ENCODE assay signal across 14 cellular contexts in genomic region chr12:108572166-108572790, GRCh38. TPM values are rescaled to one million over a fixed set of nuclear protein-coding genes. Genes with fewer than 3 reads are reported as not detected.
DNase-seq lines count a peak whose midpoint lies in the region; ATAC-seq and TF ChIP-seq lines count a peak whose summit lies in the region.
"Had no signal": no experiment of that assay in that cellular context is flagged by ENCODE, and none has a peak within 500 bp of the region (broad histone marks: within the 10 kb centered on the region; RNA-seq: fewer than 3 reads in every experiment).

No MANE protein-coding gene starts in this region.

- no peak overlapping the region for H2BK20ac ChIP-seq in H9 (ENCODE audit: low read depth, low read length, poor library complexity, severe bottlenecking)

- H3K27me3 ChIP-seq in colonic mucosa, result no peaks in the 10 kb centered on the region
- H3K27me3 ChIP-seq in H9 (ENCODE audit: insufficient read depth, low read length), result no peaks in the 10 kb centered on the region
- H3K27me3 ChIP-seq: brain microvascular endothelial cell had no signal

- H3K36me3 Mint-ChIP-seq in H9 (ENCODE audit: insufficient read depth in 1 of 3, low read depth in 3 of 3), result peaks cover 7 to 21% (median 18%) of the 10 kb centered on the region in 3 experiments; a peak in 6 of 7 replicates

- no peak overlapping the region for H3K4me3 ChIP-seq in colonic mucosa
- H3K4me3 ChIP-seq: prostate gland had no signal

- no peak overlapping the region for H2BK12ac ChIP-seq in H9 (ENCODE audit: insufficient read length, low read depth, low read length)

- intact Hi-C loops in colonic mucosa (cut with DNase I) (no loop called here), posterior vena cava (cut with DNase I) (loop anchor here (5.0 kb wide), 1 partner anchor 45 kb away; no protein-coding TSS in a partner anchor)

- ATAC-seq in HG02759 (IDR thresholded peaks at IDR 0.05; ENCODE audit: unreplicated experiment) (peak; percentile 36), HG03108 (IDR thresholded peaks at IDR 0.05; ENCODE audit: unreplicated experiment) (no peak)

- peaks cover 2% of the 10 kb centered on the region; the same call in 1 of the 2 replicates for H3K27me3 Mint-ChIP-seq in H9 (ENCODE audit: low read depth)

- no peak overlapping the region for H3K9ac ChIP-seq in colonic mucosa (ENCODE audit: low read depth in 2 of 2, low read length in 2 of 2)
- H3K9ac ChIP-seq in H9 (ENCODE audit: extremely low read depth, insufficient read length, low read length), result no peak overlapping the region

- H3T11ph ChIP-seq in H9 (ENCODE audit: low read length), result no peak overlapping the region

- H3K79me1 ChIP-seq in H9 (ENCODE audit: insufficient read depth, low read depth, low read length, poor library complexity, severe bottlenecking), result no peaks in the 10 kb centered on the region

- no peak overlapping the region for H2AK5ac ChIP-seq in H9 (ENCODE audit: insufficient read length, low read length)

- H3K23me2 ChIP-seq in H9 (ENCODE audit: insufficient read length, low read depth, low read length, poor library complexity, severe bottlenecking), result no peaks in the 10 kb centered on the region

- H3K4me1 Mint-ChIP-seq in H9, result no peaks in the 10 kb centered on the region

- H3K4ac ChIP-seq in H9 (ENCODE audit: low read depth, low read length), result no peak overlapping the region

- no peak overlapping the region for H2BK15ac ChIP-seq in H9 (ENCODE audit: low read depth, low read length)

- H3K27ac ChIP-seq in colonic mucosa (no peak overlapping the region), H9 (ENCODE audit: insufficient read length, low read depth, low read length) (no peak overlapping the region)
- H3K27ac ChIP-seq: 22Rv1, brain microvascular endothelial cell, prostate gland had no signal

- H4K20me1 ChIP-seq in H9 (ENCODE audit: control insufficient read depth, insufficient read depth, insufficient read length), result no peaks in the 10 kb centered on the region

- H3K9me3 Mint-ChIP-seq in H9, result no peaks in the 10 kb centered on the region; a peak in 1 of 5 replicates

- H2AFZ ChIP-seq in H9 (ENCODE audit: low read length), result no peak overlapping the region

- no peak overlapping the region for H3K4me2 ChIP-seq in H9 (ENCODE audit: insufficient read depth, insufficient read length, low read length)

- WGBS in H9 (ENCODE audit: extremely low coverage, insufficient read length, low lambda C conversion rate), result no CpG with 5 or more reads among the region's 8 CpGs

- H3K9me3 ChIP-seq in colonic mucosa (no peaks in the 10 kb centered on the region), H9 (ENCODE audit: control insufficient read depth, low read depth, low read length) (no peaks in the 10 kb centered on the region)
- H3K9me3 ChIP-seq: prostate gland had no signal

- DNase-seq in DMS53 (lab: John Stamatoyannopoulos, UW), result peak; percentile 48
- no peak for DNase-seq in DMS53 treated with DMSO at 0.1 percent for 48 hours (lab: John Stamatoyannopoulos, UW; ENCODE audit: unreplicated experiment)
- peak; percentile 21 for DNase-seq in colonic mucosa
- peak; percentile 44 for DNase-seq in posterior vena cava (ENCODE audit: low spot score)
- DNase-seq in H9, result no peak
- no peak for DNase-seq in NCI-H1105 treated with DMSO at 0.1 percent for 48 hours (lab: John Stamatoyannopoulos, UW)
- DNase-seq: brain microvascular endothelial cell, Kasumi-1, NCI-H2171 had no signal

- H4K5ac ChIP-seq in H9 (ENCODE audit: insufficient read length, low read depth, low read length), result no peak overlapping the region

- no peak overlapping the region for H3K18ac ChIP-seq in H9 (ENCODE audit: insufficient read length, low read depth, low read length)

- H2BK120ac ChIP-seq in H9 (ENCODE audit: low read depth, low read length, poor library complexity, severe bottlenecking), result no peak overlapping the region

- H2BK5ac ChIP-seq in H9 (ENCODE audit: insufficient read length, low read length), result no peak overlapping the region

- H3K79me2 ChIP-seq in H9 (ENCODE audit: insufficient read depth, low read length), result no peaks in the 10 kb centered on the region

- TF ChIP-seq CTCF in colonic mucosa (IDR thresholded peaks at IDR 0.05) (no peak), H9 (conservative IDR thresholded peaks at IDR 0.05) (no peak)

- no peak overlapping the region for H3K4me3 Mint-ChIP-seq in H9

- no peak overlapping the region for H3K56ac ChIP-seq in H9 (ENCODE audit: insufficient read length, low read depth, low read length)

- H3K36me3 ChIP-seq in colonic mucosa, result no peaks in the 10 kb centered on the region

- H4K91ac ChIP-seq in H9 (ENCODE audit: insufficient read length, low read depth, low read length), result no peak overlapping the region

- no peak overlapping the region for H3K23ac ChIP-seq in H9 (ENCODE audit: insufficient read length, low read depth, low read length)

- H3K4me1 ChIP-seq in colonic mucosa, result no peaks in the 10 kb centered on the region
- H3K4me1 ChIP-seq in H9 (ENCODE audit: insufficient read depth, low read length), result no peaks in the 10 kb centered on the region
- H3K4me1 ChIP-seq: prostate gland had no signal

- H3K27ac Mint-ChIP-seq in H9, result no peak overlapping the region; a peak in 1 of 7 replicates

- H4K8ac ChIP-seq in H9 (replicated peaks; ENCODE audit: insufficient read length, low read depth, low read length), result no peak overlapping the region

- H3K14ac ChIP-seq in H9 (ENCODE audit: insufficient read depth, low read length), result no peak overlapping the region

RNA-seq across cellular contexts. Expression of gene ISCU, which starts 9.9 kb away (rescaled TPM):
- total RNA-seq in colonic mucosa (10 to 100 TPM; 93.7 to 97.5 TPM), posterior vena cava (100 to 1,000 TPM; 113 to 119 TPM), H9 (2021) (63.9 and 64.9 TPM in 2 replicates)

RNA-seq across cellular contexts. Expression of gene SART3, which starts 11.3 kb away (rescaled TPM):
- total RNA-seq in colonic mucosa (10 to 100 TPM; 41.1 to 64.9 TPM), posterior vena cava (10 to 100 TPM; 27.4 to 28.9 TPM), H9 (2021) (80.7 and 89.4 TPM in 2 replicates)

RNA-seq across cellular contexts. Expression of gene TMEM119, which starts 25.6 kb away (rescaled TPM):
- total RNA-seq in colonic mucosa (1 to 10 TPM; 7.2 to 8.8 TPM), posterior vena cava (10 to 100 TPM; 12.7 to 72.5 TPM), H9 (2021) (not detected in 2 replicates)
- total RNA-seq: endothelial cell of umbilical vein had no signal

RNA-seq across cellular contexts. Expression of gene FICD, which starts 57.2 kb away (rescaled TPM):
- 1 to 10 TPM; 3.5 to 6.2 TPM for total RNA-seq in colonic mucosa
- 10 to 100 TPM in 1 of 2 donors, 1 to 10 TPM in 1; 10.0 to 11.3 TPM for total RNA-seq in posterior vena cava
- 4.6 and 5.1 TPM in 2 replicates for total RNA-seq in H9 (2021)

Comparison
In these comparisons a context has a peak if more than half of its experiments do, and no peak if none do; other contexts are left out.
1. DNase-seq: peak in DMS53 (single experiment), colonic mucosa (single experiment) and posterior vena cava (single experiment); none in DMS53 treated with DMSO at 0.1 percent for 48 hours (single experiment), H9 (single experiment) and NCI-H1105 treated with DMSO at 0.1 percent for 48 hours (single experiment).